ENCODE assay signal across 8 cellular contexts in genomic region chr16:85659805-85660511, GRCh38. TPM values are rescaled to one million over a fixed set of nuclear protein-coding genes. Genes with fewer than 3 reads are reported as not detected.
DNase-seq lines count a peak whose midpoint lies in the region; ATAC-seq, FAIRE-seq and TF ChIP-seq lines count a peak whose summit lies in the region.

No MANE protein-coding gene starts in this region.

- 72 to 78% (median 72%) methylated on average over 12 of the region's 12 CpGs for WGBS in ovary, 3 donors

- H3K27ac ChIP-seq in PC-9 (no peak overlapping the region), ovary (no peak overlapping the region)

- peak; percentile 78 for DNase-seq in Ammon's horn (ENCODE audit: low spot score)
- DNase-seq in H54 (ENCODE audit: insufficient read length, low spot score) = peak; percentile 92
- peak in 1 of 2 experiments; percentile 68 for DNase-seq in PC-9
- DNase-seq in activated T-helper 1 cell treated with anti-CD3 and anti-CD28 coated beads, Interleukin-2, amount 50 U/mL, for 16 hours (ENCODE audit: low read depth in 1 of 2, low spot score in 1 of 2) = peak; percentile 36 to 42
- peak; percentile 38 for DNase-seq in fibroblast of the conjunctiva (ENCODE audit: low read depth)
- DNase-seq in ovary = peak in 3 of 5 donors; percentile 55 to 70 (median 63)
- DNase-seq in type B pancreatic cell (ENCODE audit: extremely low spot score, unreplicated experiment) = peak; percentile 85

- TF ChIP-seq POLR2A in H54 (IDR thresholded peaks at IDR 0.05; ENCODE audit: low read depth, low read length) = no peak
- TF ChIP-seq POLR2A in ovary (IDR thresholded peaks at IDR 0.05) = no peak

- peak overlapping the region; percentile 77 for H3K27ac Mint-ChIP-seq in type B pancreatic cell

- intact Hi-C loops in PC-9 (cut with micrococcal nuclease; ENCODE audit: unreplicated experiment) = loop anchor here (1.0 kb wide), 1 partner anchor 100 kb away; no protein-coding TSS in a partner anchor
- intact Hi-C loops in ovary (cut with DNase I) = no loop called here

- POLR2A ChIA-PET in PC-9 (lab: Charles Lee; ENCODE audit: unreplicated experiment) = no interaction called here

- CTCF ChIA-PET in PC-9 (lab: Charles Lee) = interaction anchor here (0.6 to 0.7 kb wide), 3 partner anchors 59 to 400 kb away, joined by 3 to 10 read pairs (median 4); no protein-coding TSS in a partner anchor

- peak; percentile 88 for TF ChIP-seq CTCF in PC-9 (conservative IDR thresholded peaks at IDR 0.05)
- peak; percentile 35 to 65 (median 51) for TF ChIP-seq CTCF in ovary (IDR thresholded peaks at IDR 0.05)
- peak; percentile 94 for TF ChIP-seq CTCF in type B pancreatic cell (conservative IDR thresholded peaks at IDR 0.05)

- H4K20me1 ChIP-seq in PC-9 (ENCODE audit: insufficient read depth) = peaks cover 42% of the 10 kb centered on the region

- H3K9me3 ChIP-seq in PC-9 (ENCODE audit: insufficient read depth, low read depth) = no peaks in the 10 kb centered on the region
- H3K9me3 ChIP-seq in ovary = no peaks in the 10 kb centered on the region

- no peaks in the 10 kb centered on the region for H3K9me3 Mint-ChIP-seq in type B pancreatic cell

- H3K4me1 ChIP-seq in PC-9 (replicated peaks; ENCODE audit: insufficient read depth) = no peaks in the 10 kb centered on the region
- H3K4me1 ChIP-seq in ovary (ENCODE audit: insufficient read depth) = no peaks in the 10 kb centered on the region

- H3K36me3 ChIP-seq in PC-9 (ENCODE audit: low read depth) (peaks cover 16% of the 10 kb centered on the region), ovary (no peaks in the 10 kb centered on the region)

- no peaks in the 10 kb centered on the region for H3K27me3 Mint-ChIP-seq in type B pancreatic cell

- H3K9me2 ChIP-seq in PC-9 (ENCODE audit: insufficient read depth) = no peaks in the 10 kb centered on the region

- no TSS peak for BruUV-seq in PC-9 (replicated peaks; lab: Mats Ljungman, UMichigan)

- H3K4me3 ChIP-seq in PC-9 = no peak overlapping the region
- no peak overlapping the region for H3K4me3 ChIP-seq in ovary

- no peak for ATAC-seq in HG03521 (IDR thresholded peaks at IDR 0.05; ENCODE audit: unreplicated experiment)

- H3K4me1 Mint-ChIP-seq in type B pancreatic cell (ENCODE audit: unreplicated experiment) = peaks cover 21% of the 10 kb centered on the region

- H2AFZ ChIP-seq in PC-9 = no peak overlapping the region

- FAIRE-seq in H54 (lab: Jason Lieb, UNC) = no peak

- H3K27me3 ChIP-seq in PC-9 (ENCODE audit: insufficient read depth, low read depth) (no peaks in the 10 kb centered on the region), ovary (no peaks in the 10 kb centered on the region)

- peaks cover 21% of the 10 kb centered on the region; the same call in 1 of the 2 replicates for H3F3A ChIP-seq in PC-9 (ENCODE audit: insufficient read depth, low read depth)

- H3K79me2 ChIP-seq in PC-9 (ENCODE audit: low read depth) = no peaks in the 10 kb centered on the region

- no peak overlapping the region for H3K4me3 Mint-ChIP-seq in type B pancreatic cell

- no peak for TF ChIP-seq EP300 in ovary (IDR thresholded peaks at IDR 0.05)

- H3K36me3 Mint-ChIP-seq in type B pancreatic cell = peaks cover 13% of the 10 kb centered on the region

- H3K4me2 ChIP-seq in PC-9 = no peak overlapping the region

RNA-seq across cellular contexts. Expression of gene GINS2, which starts 28.8 kb away (rescaled TPM):
- total RNA-seq in PC-9 (2021) (18.4 and 20.2 TPM in 2 replicates), ovary (1 to 10 TPM in 3 of 7 donors, under 1 TPM in 4; 0.23 to 1.6 (median 0.95) TPM), type B pancreatic cell (ENCODE audit: low replicate concordance) (13.7 and 39.9 TPM in 2 replicates)
- polyA plus RNA-seq in ovary = 1 to 10 TPM; 1.4 to 1.6 TPM

RNA-seq across cellular contexts. Expression of gene GSE1, which starts 46.8 kb away (rescaled TPM):
- total RNA-seq in PC-9 (2021) (60.0 and 83.5 TPM in 2 replicates), ovary (100 to 1,000 TPM in 4 of 7 donors, 10 to 100 TPM in 3; 37.4 to 212 (median 130) TPM), type B pancreatic cell (ENCODE audit: low replicate concordance) (101 and 112 TPM in 2 replicates)
- polyA plus RNA-seq in ovary = 10 to 100 TPM; 32.9 to 36.1 TPM
